In the genomic region with DNA sequence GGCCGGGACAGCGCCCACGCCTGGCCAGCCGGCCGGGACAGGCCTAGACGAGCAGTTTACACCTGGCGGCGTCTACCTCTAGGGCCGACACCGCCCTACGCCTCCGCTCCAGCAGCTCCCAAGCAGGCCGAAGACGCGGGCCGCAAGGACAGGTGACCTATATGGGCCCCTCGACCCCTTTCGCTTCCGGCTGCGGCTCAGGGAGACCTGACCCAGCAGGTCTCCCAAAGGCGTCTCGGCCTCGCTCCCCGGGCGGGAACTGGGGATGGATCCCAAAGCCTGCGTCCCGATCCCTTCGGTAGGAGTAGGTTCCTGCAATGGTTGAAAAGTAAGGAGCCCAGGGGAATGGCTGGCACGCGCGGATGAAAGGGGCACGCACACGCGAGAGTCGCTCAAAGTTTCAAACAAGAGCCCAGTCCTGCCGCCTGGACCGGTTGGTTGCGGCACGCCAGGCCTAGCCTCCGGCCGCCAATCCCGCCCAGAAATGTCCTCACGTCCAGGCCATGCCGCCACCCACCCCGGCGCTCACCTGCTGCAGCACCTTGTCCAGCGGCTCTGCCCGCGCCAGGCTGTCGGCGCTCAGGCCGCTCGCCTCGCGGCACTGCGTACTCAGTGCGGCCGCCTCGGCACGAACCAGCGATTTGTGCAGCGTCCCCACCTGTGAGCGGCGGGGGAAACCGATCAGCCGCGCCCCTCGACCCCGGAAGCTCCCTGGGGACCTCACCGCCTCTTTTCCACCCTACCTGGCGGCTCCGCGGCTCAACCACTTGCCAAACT, we compare ENCODE assay signal across 9 cellular contexts. TPM values are rescaled to one million over a fixed set of nuclear protein-coding genes. Genes with fewer than 3 reads are reported as not detected.
DNase-seq lines count a peak whose midpoint lies in the region; ATAC-seq and TF ChIP-seq lines count a peak whose summit lies in the region.
"Had no signal": no experiment of that assay in that cellular context is flagged by ENCODE, and none has a peak within 500 bp of the region (broad histone marks: within the 10 kb centered on the region; RNA-seq: fewer than 3 reads in every experiment).

No MANE protein-coding gene starts in this region.

- peak; percentile 55 for DNase-seq in RKO (ENCODE audit: low spot score)
- DNase-seq in left ventricle myocardium inferior, result no peak
- no peak for DNase-seq in activated T-cell treated with anti-CD3 and anti-CD28 coated beads for 4 hours
- no peak for DNase-seq in NCI-H1694 treated with DMSO at 0.1 percent for 48 hours (lab: John Stamatoyannopoulos, UW)
- DNase-seq: Karpas-422 had no signal

- H3K9me3 ChIP-seq in HEK293 (ENCODE audit: control insufficient read depth, insufficient read depth, low read depth, low read length) (no peaks in the 10 kb centered on the region), left ventricle myocardium inferior (replicated peaks) (no peaks in the 10 kb centered on the region)

- intact Hi-C loops in left ventricle myocardium inferior (cut with micrococcal nuclease), result loop anchor here (5.0 kb wide), 1 partner anchor 993 kb away; no protein-coding TSS in a partner anchor

- H3K27ac ChIP-seq in HEK293 (ENCODE audit: extremely low read depth, low read depth, low read length) (peak overlapping the region; percentile 75), left ventricle myocardium inferior (replicated peaks) (peak overlapping the region; percentile 17), rectal smooth muscle tissue (ENCODE audit: low read depth, low read length) (no peak overlapping the region)

- CTCF ChIA-PET in HEK293 (lab: Yijun Ruan, JAX), result interaction anchor here (1.5 kb wide), 1 partner anchor 26 kb away, joined by 5 read pairs; no protein-coding TSS in a partner anchor

- peak overlapping the region; percentile 45 for H3K9ac ChIP-seq in rectal smooth muscle tissue (ENCODE audit: low read length)

- no peaks in the 10 kb centered on the region for H3K27me3 ChIP-seq in left ventricle myocardium inferior (ENCODE audit: low read depth)
- H3K27me3 ChIP-seq in rectal smooth muscle tissue (ENCODE audit: control insufficient read depth, insufficient read depth, low read length), result no peaks in the 10 kb centered on the region

- H3K4me1 ChIP-seq in HEK293 (ENCODE audit: control insufficient read depth, insufficient read depth, low read length), result peaks cover 7% of the 10 kb centered on the region; the same call in 1 of the 2 replicates
- peaks cover 34% of the 10 kb centered on the region for H3K4me1 ChIP-seq in left ventricle myocardium inferior
- peaks cover 6% of the 10 kb centered on the region for H3K4me1 ChIP-seq in rectal smooth muscle tissue (ENCODE audit: control insufficient read depth, insufficient read depth, low read length)

- TF ChIP-seq CTCF in HEK293 (tag by site-specific recombination; IDR thresholded peaks at IDR 0.05) (peak; percentile 90), left ventricle myocardium inferior (IDR thresholded peaks at IDR 0.05; ENCODE audit: borderline replicate concordance) (no peak)

- ATAC-seq in GM19397 (IDR thresholded peaks at IDR 0.05; ENCODE audit: unreplicated experiment) (no peak), HG02642 (IDR thresholded peaks at IDR 0.05; ENCODE audit: poor library complexity, unreplicated experiment) (no peak)

- POLR2A ChIA-PET in HEK293 (lab: Yijun Ruan, JAX), result interaction anchor here (0.6 to 3.3 kb wide), 6 partner anchors 26 to 672 kb away, joined by 3 to 34 read pairs (median 9); a partner anchor contains a TSS

- H3K4me3 ChIP-seq in HEK293 (ENCODE audit: low read depth, low read length) (peak overlapping the region; percentile 63), left ventricle myocardium inferior (peak overlapping the region; percentile 74), rectal smooth muscle tissue (ENCODE audit: low read length) (peak overlapping the region; percentile 45)

- peaks cover 0 to 30% of the 10 kb centered on the region in 2 experiments; a peak in 1 of 3 replicates for H3K36me3 ChIP-seq in HEK293 (ENCODE audit: control insufficient read depth in 2 of 2, insufficient read depth in 1 of 2, low read length in 2 of 2)
- no peaks in the 10 kb centered on the region for H3K36me3 ChIP-seq in left ventricle myocardium inferior
- peaks cover 18% of the 10 kb centered on the region for H3K36me3 ChIP-seq in rectal smooth muscle tissue (ENCODE audit: control insufficient read depth, insufficient read depth, low read length)

TF ChIP-seq in HEK293, 187 proteins besides CTCF, POLR2A, EP300 and RAD21 (continues in another document):
- TF ChIP-seq ZNF585B (tag by site-specific recombination; IDR thresholded peaks at IDR 0.05) (no peak), ZNF138 (tag by site-specific recombination; IDR thresholded peaks at IDR 0.05; ENCODE audit: borderline replicate concordance) (no peak), ZBTB17 (tag by site-specific recombination; IDR thresholded peaks at IDR 0.05) (peak; percentile 73), ZNF558 (tag by site-specific recombination; IDR thresholded peaks at IDR 0.05) (no peak), ZNF324 (tag by site-specific recombination; IDR thresholded peaks at IDR 0.05) (no peak; the same call in 1 of the 2 replicates), ZNF548 (tag by site-specific recombination; IDR thresholded peaks at IDR 0.05) (no peak)
- TF ChIP-seq, protein P1, sequence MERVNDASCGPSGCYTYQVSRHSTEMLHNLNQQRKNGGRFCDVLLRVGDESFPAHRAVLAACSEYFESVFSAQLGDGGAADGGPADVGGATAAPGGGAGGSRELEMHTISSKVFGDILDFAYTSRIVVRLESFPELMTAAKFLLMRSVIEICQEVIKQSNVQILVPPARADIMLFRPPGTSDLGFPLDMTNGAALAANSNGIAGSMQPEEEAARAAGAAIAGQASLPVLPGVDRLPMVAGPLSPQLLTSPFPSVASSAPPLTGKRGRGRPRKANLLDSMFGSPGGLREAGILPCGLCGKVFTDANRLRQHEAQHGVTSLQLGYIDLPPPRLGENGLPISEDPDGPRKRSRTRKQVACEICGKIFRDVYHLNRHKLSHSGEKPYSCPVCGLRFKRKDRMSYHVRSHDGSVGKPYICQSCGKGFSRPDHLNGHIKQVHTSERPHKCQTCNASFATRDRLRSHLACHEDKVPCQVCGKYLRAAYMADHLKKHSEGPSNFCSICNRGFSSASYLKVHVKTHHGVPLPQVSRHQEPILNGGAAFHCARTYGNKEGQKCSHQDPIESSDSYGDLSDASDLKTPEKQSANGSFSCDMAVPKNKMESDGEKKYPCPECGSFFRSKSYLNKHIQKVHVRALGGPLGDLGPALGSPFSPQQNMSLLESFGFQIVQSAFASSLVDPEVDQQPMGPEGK (tag by site-specific recombination; IDR thresholded peaks at IDR 0.05), result peak; percentile 55
- TF ChIP-seq, protein P2, sequence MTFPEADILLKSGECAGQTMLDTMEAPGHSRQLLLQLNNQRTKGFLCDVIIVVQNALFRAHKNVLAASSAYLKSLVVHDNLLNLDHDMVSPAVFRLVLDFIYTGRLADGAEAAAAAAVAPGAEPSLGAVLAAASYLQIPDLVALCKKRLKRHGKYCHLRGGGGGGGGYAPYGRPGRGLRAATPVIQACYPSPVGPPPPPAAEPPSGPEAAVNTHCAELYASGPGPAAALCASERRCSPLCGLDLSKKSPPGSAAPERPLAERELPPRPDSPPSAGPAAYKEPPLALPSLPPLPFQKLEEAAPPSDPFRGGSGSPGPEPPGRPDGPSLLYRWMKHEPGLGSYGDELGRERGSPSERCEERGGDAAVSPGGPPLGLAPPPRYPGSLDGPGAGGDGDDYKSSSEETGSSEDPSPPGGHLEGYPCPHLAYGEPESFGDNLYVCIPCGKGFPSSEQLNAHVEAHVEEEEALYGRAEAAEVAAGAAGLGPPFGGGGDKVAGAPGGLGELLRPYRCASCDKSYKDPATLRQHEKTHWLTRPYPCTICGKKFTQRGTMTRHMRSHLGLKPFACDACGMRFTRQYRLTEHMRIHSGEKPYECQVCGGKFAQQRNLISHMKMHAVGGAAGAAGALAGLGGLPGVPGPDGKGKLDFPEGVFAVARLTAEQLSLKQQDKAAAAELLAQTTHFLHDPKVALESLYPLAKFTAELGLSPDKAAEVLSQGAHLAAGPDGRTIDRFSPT (tag by site-specific recombination; IDR thresholded peaks at IDR 0.05), result no peak; the same call in 1 of the 2 replicates
- TF ChIP-seq, protein P3, sequence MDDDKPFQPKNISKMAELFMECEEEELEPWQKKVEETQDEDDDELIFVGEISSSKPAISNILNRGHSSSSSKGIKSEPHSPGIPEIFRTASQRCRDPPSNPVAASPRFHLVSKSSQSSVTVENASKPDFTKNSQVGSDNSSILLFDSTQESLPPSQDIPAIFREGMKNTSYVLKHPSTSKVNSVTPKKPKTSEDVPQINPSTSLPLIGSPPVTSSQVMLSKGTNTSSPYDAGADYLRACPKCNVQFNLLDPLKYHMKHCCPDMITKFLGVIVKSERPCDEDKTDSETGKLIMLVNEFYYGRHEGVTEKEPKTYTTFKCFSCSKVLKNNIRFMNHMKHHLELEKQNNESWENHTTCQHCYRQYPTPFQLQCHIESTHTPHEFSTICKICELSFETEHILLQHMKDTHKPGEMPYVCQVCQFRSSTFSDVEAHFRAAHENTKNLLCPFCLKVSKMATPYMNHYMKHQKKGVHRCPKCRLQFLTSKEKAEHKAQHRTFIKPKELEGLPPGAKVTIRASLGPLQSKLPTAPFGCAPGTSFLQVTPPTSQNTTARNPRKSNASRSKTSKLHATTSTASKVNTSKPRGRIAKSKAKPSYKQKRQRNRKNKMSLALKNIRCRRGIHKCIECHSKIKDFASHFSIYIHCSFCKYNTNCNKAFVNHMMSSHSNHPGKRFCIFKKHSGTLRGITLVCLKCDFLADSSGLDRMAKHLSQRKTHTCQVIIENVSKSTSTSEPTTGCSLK (tag by site-specific recombination; IDR thresholded peaks at IDR 0.05), result no peak
- TF ChIP-seq, protein P4, sequence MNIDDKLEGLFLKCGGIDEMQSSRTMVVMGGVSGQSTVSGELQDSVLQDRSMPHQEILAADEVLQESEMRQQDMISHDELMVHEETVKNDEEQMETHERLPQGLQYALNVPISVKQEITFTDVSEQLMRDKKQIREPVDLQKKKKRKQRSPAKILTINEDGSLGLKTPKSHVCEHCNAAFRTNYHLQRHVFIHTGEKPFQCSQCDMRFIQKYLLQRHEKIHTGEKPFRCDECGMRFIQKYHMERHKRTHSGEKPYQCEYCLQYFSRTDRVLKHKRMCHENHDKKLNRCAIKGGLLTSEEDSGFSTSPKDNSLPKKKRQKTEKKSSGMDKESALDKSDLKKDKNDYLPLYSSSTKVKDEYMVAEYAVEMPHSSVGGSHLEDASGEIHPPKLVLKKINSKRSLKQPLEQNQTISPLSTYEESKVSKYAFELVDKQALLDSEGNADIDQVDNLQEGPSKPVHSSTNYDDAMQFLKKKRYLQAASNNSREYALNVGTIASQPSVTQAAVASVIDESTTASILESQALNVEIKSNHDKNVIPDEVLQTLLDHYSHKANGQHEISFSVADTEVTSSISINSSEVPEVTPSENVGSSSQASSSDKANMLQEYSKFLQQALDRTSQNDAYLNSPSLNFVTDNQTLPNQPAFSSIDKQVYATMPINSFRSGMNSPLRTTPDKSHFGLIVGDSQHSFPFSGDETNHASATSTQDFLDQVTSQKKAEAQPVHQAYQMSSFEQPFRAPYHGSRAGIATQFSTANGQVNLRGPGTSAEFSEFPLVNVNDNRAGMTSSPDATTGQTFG (tag by site-specific recombination; IDR thresholded peaks at IDR 0.05; ENCODE audit: borderline replicate concordance), result no peak

RNA-seq across cellular contexts. Expression of a gene that starts 0.6 kb away (rescaled TPM):
- 0.14 TPM for total RNA-seq in left ventricle myocardium inferior

RNA-seq across cellular contexts. Expression of a gene that starts 9.9 kb away (rescaled TPM):
- 35.5 TPM for total RNA-seq in left ventricle myocardium inferior

RNA-seq across cellular contexts. Expression of a gene that starts 29.0 kb away (rescaled TPM):
- total RNA-seq in left ventricle myocardium inferior, result 44.2 TPM
